In the genomic region with DNA sequence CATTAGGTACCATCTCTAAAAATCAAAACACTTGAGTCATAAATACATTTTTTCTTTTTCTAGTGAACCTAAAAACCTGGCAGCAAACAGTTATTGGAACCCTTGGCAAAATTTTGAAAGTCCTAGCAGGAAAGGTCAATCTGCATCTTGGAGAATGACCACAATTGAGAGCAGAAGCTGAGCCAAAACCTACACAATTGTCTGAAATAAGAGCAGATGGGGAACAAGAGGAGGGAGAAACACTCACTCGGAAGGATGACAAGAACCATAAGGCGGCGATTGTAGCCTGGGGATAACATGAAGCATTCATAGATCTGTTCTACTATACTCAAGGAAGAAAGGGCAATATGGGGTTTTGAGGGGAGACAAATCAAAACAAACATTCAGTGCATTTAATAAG, we compare ENCODE assay signal across 25 cellular contexts.
"Had no signal": no experiment of that assay in that cellular context is flagged by ENCODE, and none has a peak within 500 bp of the region (broad histone marks: within the 10 kb centered on the region; RNA-seq: fewer than 3 reads in every experiment).

No MANE protein-coding gene starts in this region.

- H3K27me3 ChIP-seq: breast epithelium, gastroesophageal sphincter, right lobe of liver, suprapubic skin, transverse colon had no signal

- DNase-seq: activated CD4-positive, alpha-beta memory T cell treated with anti-CD3 and anti-CD28 coated beads, Interleukin-2, amount 10 ng/mL, durations not matched to agents 7 days and 5 days; activated CD4-positive, alpha-beta T cell treated with anti-CD3 and anti-CD28 coated beads for 48 hours; activated CD4-positive, CD25-positive, alpha-beta regulatory T cell; activated CD8-positive, alpha-beta memory T cell treated with anti-CD3 and anti-CD28 coated beads, Interleukin-2, amount 10 ng/mL, durations not matched to agents 7 days and 5 days; activated naive CD4-positive, alpha-beta T cell; activated naive CD8-positive, alpha-beta T cell treated with anti-CD3 and anti-CD28 coated beads for 36 hours; amygdala; cerebellar nuclear complex; dermis blood vessel endothelial cell; effector memory CD8-positive, alpha-beta T cell; immature natural killer cell; kidney glomerular epithelial cell; mucosa of descending colon; naive B cell; right lobe of liver; small intestine; stimulated activated CD4-positive, alpha-beta T cell treated with anti-CD3 and anti-CD28 coated beads, Interleukin-15, amount 100 ng/mL, for 24 hours; stimulated activated CD4-positive, alpha-beta T cell treated with anti-CD3 and anti-CD28 coated beads, Interleukin-2, amount 100 ng/mL, for 48 hours; stimulated activated naive CD8-positive, alpha-beta T cell treated with anti-CD3 and anti-CD28 coated beads, Interleukin-15, amount 100 ng/mL, for 72 hours; T-cell; transverse colon had no signal

- H3K36me3 Mint-ChIP-seq: immature natural killer cell, memory B cell, naive B cell, T-cell had no signal

- H3K36me3 ChIP-seq: breast epithelium, gastroesophageal sphincter, right lobe of liver, suprapubic skin, transverse colon had no signal

- H3K27ac Mint-ChIP-seq: activated CD4-positive, alpha-beta memory T cell treated with anti-CD3 and anti-CD28 coated beads, Interleukin-2, amount 10 ng/mL, durations not matched to agents 7 days and 5 days; activated CD8-positive, alpha-beta memory T cell treated with anti-CD3 and anti-CD28 coated beads, Interleukin-2, amount 10 ng/mL, durations not matched to agents 7 days and 5 days; activated naive CD8-positive, alpha-beta T cell treated with anti-CD3 and anti-CD28 coated beads for 36 hours; effector memory CD8-positive, alpha-beta T cell; immature natural killer cell; memory B cell; naive B cell; stimulated activated naive CD8-positive, alpha-beta T cell treated with anti-CD3 and anti-CD28 coated beads, Interleukin-15, amount 100 ng/mL, for 72 hours; T-cell had no signal

- H3K4me3 ChIP-seq: breast epithelium, gastroesophageal sphincter, mucosa of descending colon, right lobe of liver, suprapubic skin, transverse colon had no signal

- H3K27me3 Mint-ChIP-seq: activated CD4-positive, alpha-beta memory T cell treated with anti-CD3 and anti-CD28 coated beads, Interleukin-2, amount 10 ng/mL, durations not matched to agents 7 days and 5 days; activated CD8-positive, alpha-beta memory T cell treated with anti-CD3 and anti-CD28 coated beads, Interleukin-2, amount 10 ng/mL, durations not matched to agents 7 days and 5 days; activated naive CD8-positive, alpha-beta T cell treated with anti-CD3 and anti-CD28 coated beads for 36 hours; effector memory CD8-positive, alpha-beta T cell; memory B cell; stimulated activated naive CD8-positive, alpha-beta T cell treated with anti-CD3 and anti-CD28 coated beads, Interleukin-15, amount 100 ng/mL, for 72 hours; T-cell had no signal

- H3K9me3 ChIP-seq: breast epithelium, gastroesophageal sphincter, mucosa of descending colon, right lobe of liver, suprapubic skin, transverse colon had no signal

- H3K4me1 ChIP-seq: breast epithelium, gastroesophageal sphincter, right lobe of liver, suprapubic skin, transverse colon had no signal

- H3K4me3 Mint-ChIP-seq: activated CD4-positive, alpha-beta memory T cell treated with anti-CD3 and anti-CD28 coated beads, Interleukin-2, amount 10 ng/mL, durations not matched to agents 7 days and 5 days; activated CD8-positive, alpha-beta memory T cell treated with anti-CD3 and anti-CD28 coated beads, Interleukin-2, amount 10 ng/mL, durations not matched to agents 7 days and 5 days; activated naive CD8-positive, alpha-beta T cell treated with anti-CD3 and anti-CD28 coated beads for 36 hours; effector memory CD8-positive, alpha-beta T cell; immature natural killer cell; memory B cell; naive B cell; stimulated activated naive CD8-positive, alpha-beta T cell treated with anti-CD3 and anti-CD28 coated beads, Interleukin-15, amount 100 ng/mL, for 72 hours; T-cell had no signal

- H3K4me1 Mint-ChIP-seq: activated CD4-positive, alpha-beta memory T cell treated with anti-CD3 and anti-CD28 coated beads, Interleukin-2, amount 10 ng/mL, durations not matched to agents 7 days and 5 days; immature natural killer cell; memory B cell; naive B cell; T-cell had no signal

- H3K9me3 Mint-ChIP-seq: activated CD4-positive, alpha-beta memory T cell treated with anti-CD3 and anti-CD28 coated beads, Interleukin-2, amount 10 ng/mL, durations not matched to agents 7 days and 5 days; effector memory CD8-positive, alpha-beta T cell; immature natural killer cell; memory B cell; naive B cell; stimulated activated naive CD8-positive, alpha-beta T cell treated with anti-CD3 and anti-CD28 coated beads, Interleukin-15, amount 100 ng/mL, for 72 hours; T-cell had no signal

- H3K27ac ChIP-seq: breast epithelium, gastroesophageal sphincter, right lobe of liver, suprapubic skin, transverse colon had no signal

- ATAC-seq: activated CD8-positive, alpha-beta memory T cell treated with anti-CD3 and anti-CD28 coated beads, Interleukin-2, amount 10 ng/mL, durations not matched to agents 7 days and 5 days; effector memory CD8-positive, alpha-beta T cell; gastroesophageal sphincter; mucosa of descending colon; right lobe of liver; T-cell had no signal
